In genomic region chr6:65155083-65155482, GRCh38 we compare ENCODE assay signal across 18 cellular contexts.
A peak's percentile ranks its signal among the peaks of the same experiment; 100 is the strongest.
DNase-seq lines count a peak whose midpoint lies in the region; ATAC-seq and TF ChIP-seq lines count a peak whose summit lies in the region.
"Had no signal": no experiment of that assay in that cellular context is flagged by ENCODE, and none has a peak within 500 bp of the region (broad histone marks: within the 10 kb centered on the region; RNA-seq: fewer than 3 reads in every experiment).

No MANE protein-coding gene starts in this region.

- H3K4me3 Mint-ChIP-seq in mesothelial cell of epicardium: no peak overlapping the region
- no peak overlapping the region for H3K4me3 Mint-ChIP-seq in type B pancreatic cell
- H3K4me3 Mint-ChIP-seq in CD4-positive, alpha-beta T cell: no peak overlapping the region
- H3K4me3 Mint-ChIP-seq: B cell; CD4-positive, CD25-positive, alpha-beta regulatory T cell; CD8-positive, alpha-beta memory T cell; GM23338; H9 had no signal

- no peak overlapping the region for H3K9ac ChIP-seq in SK-N-SH
- H3K9ac ChIP-seq: BLaER1 had no signal

- H3K27me3 ChIP-seq in SK-N-SH (ENCODE audit: insufficient read depth): no peaks in the 10 kb centered on the region
- H3K27me3 ChIP-seq in CD4-positive, alpha-beta T cell (ENCODE audit: control insufficient read depth, insufficient read depth, low read length): no peaks in the 10 kb centered on the region
- H3K27me3 ChIP-seq: BLaER1 had no signal

- peak overlapping the region; percentile 72 for H3K27ac Mint-ChIP-seq in mesothelial cell of epicardium
- peak overlapping the region; percentile 6 for H3K27ac Mint-ChIP-seq in type B pancreatic cell
- no peak overlapping the region for H3K27ac Mint-ChIP-seq in CD4-positive, alpha-beta T cell
- H3K27ac Mint-ChIP-seq: B cell; CD4-positive, CD25-positive, alpha-beta regulatory T cell; CD8-positive, alpha-beta memory T cell; GM23338; H9 had no signal

- no peak for TF ChIP-seq CTCF in SK-N-SH (IDR thresholded peaks at IDR 0.05)
- TF ChIP-seq CTCF in mesothelial cell of epicardium (IDR thresholded peaks at IDR 0.05; ENCODE audit: unreplicated experiment): no peak
- no peak for TF ChIP-seq CTCF in type B pancreatic cell (conservative IDR thresholded peaks at IDR 0.05)
- no peak for TF ChIP-seq CTCF in CD4-positive, alpha-beta T cell (IDR thresholded peaks at IDR 0.05)

- H3K4me2 ChIP-seq in SK-N-SH: no peak overlapping the region
- H3K4me2 ChIP-seq: BLaER1, GM23338 had no signal

- H4K20me1 ChIP-seq in SK-N-SH (ENCODE audit: insufficient read depth): no peaks in the 10 kb centered on the region
- H4K20me1 ChIP-seq: BLaER1 had no signal

- H3K27me3 Mint-ChIP-seq in mesothelial cell of epicardium (ENCODE audit: low read depth): no peaks in the 10 kb centered on the region
- H3K27me3 Mint-ChIP-seq in type B pancreatic cell: no peaks in the 10 kb centered on the region
- H3K27me3 Mint-ChIP-seq in CD4-positive, alpha-beta T cell: no peaks in the 10 kb centered on the region
- H3K27me3 Mint-ChIP-seq: B cell; CD4-positive, CD25-positive, alpha-beta regulatory T cell; CD8-positive, alpha-beta memory T cell had no signal

- ATAC-seq in SK-N-SH treated with all-trans-retinoic acid at 6 μM for 48 hours: no peak
- no peak for ATAC-seq in CD4-positive, alpha-beta T cell (ENCODE audit: poor library complexity)
- ATAC-seq: GM23338, HCT116 had no signal

- no peak overlapping the region for H3K4me3 ChIP-seq in SK-N-SH (ENCODE audit: low read depth in 2 of 2, low read length in 1 of 2)
- H3K4me3 ChIP-seq: BLaER1, GM23338 had no signal

- H3K36me3 Mint-ChIP-seq in mesothelial cell of epicardium (no peaks in the 10 kb centered on the region), type B pancreatic cell (no peaks in the 10 kb centered on the region)
- no peaks in the 10 kb centered on the region for H3K36me3 Mint-ChIP-seq in CD4-positive, alpha-beta T cell (ENCODE audit: low read depth)
- H3K36me3 Mint-ChIP-seq: CD4-positive, CD25-positive, alpha-beta regulatory T cell; CD8-positive, alpha-beta memory T cell had no signal

- H3K9me2 ChIP-seq in SK-N-SH: no peaks in the 10 kb centered on the region

- CTCF ChIA-PET in SK-N-SH (lab: Yijun Ruan, JAX): no interaction called here
- CTCF ChIA-PET in CD4-positive, alpha-beta T cell (lab: Charles Lee): no interaction called here

- H3K36me3 ChIP-seq in SK-N-SH (replicated peaks in 1 of 2; ENCODE audit: control insufficient read depth in 1 of 2, insufficient read depth in 2 of 2, low read length in 1 of 2): no peaks in the 10 kb centered on the region
- H3K36me3 ChIP-seq: BLaER1 had no signal

- no peaks in the 10 kb centered on the region for H3K79me2 ChIP-seq in SK-N-SH (ENCODE audit: insufficient read depth)

- intact Hi-C loops in CD4-positive, alpha-beta T cell (cut with DNase I, micrococcal nuclease): no loop called here

- DNase-seq in SK-N-SH: no peak
- DNase-seq in mesothelial cell of epicardium (ENCODE audit: low spot score in 2 of 2, unreplicated experiment in 2 of 2): no peak
- no peak for DNase-seq in type B pancreatic cell (ENCODE audit: extremely low spot score, unreplicated experiment)
- DNase-seq in CD4-positive, alpha-beta T cell: no peak
- DNase-seq in NCI-H524 (lab: John Stamatoyannopoulos, UW): no peak
- DNase-seq: CD4-positive, CD25-positive, alpha-beta regulatory T cell; CD8-positive, alpha-beta memory T cell; DMS53; DMS79 treated with DMSO at 0.1 percent for 48 hours; GF-D8; H9 had no signal

- no peak for TF ChIP-seq RAD21 in SK-N-SH (IDR thresholded peaks at IDR 0.05; ENCODE audit: low read length)

- POLR2A ChIA-PET in SK-N-SH (lab: Yijun Ruan, JAX): no interaction called here
- POLR2A ChIA-PET in CD4-positive, alpha-beta T cell (lab: Charles Lee): no interaction called here

- TF ChIP-seq EP300 in SK-N-SH (IDR thresholded peaks at IDR 0.05; ENCODE audit: borderline replicate concordance in 1 of 2, low read depth in 1 of 2, low read length in 1 of 2): no peak

- no peak overlapping the region for H2AFZ ChIP-seq in SK-N-SH (ENCODE audit: low read depth)
- H2AFZ ChIP-seq: GM23338 had no signal

- no peak overlapping the region for H3K27ac ChIP-seq in SK-N-SH (ENCODE audit: low read depth in 2 of 2, low read length in 1 of 2)
- H3K27ac ChIP-seq in CD4-positive, alpha-beta T cell (ENCODE audit: low read depth, low read length): no peak overlapping the region
- H3K27ac ChIP-seq: 22Rv1, BLaER1, C4-2B had no signal

- no peaks in the 10 kb centered on the region for H3F3A ChIP-seq in SK-N-SH (replicated peaks; ENCODE audit: insufficient read depth)

- H3K9me3 Mint-ChIP-seq in mesothelial cell of epicardium (peaks cover 10% of the 10 kb centered on the region), type B pancreatic cell (no peaks in the 10 kb centered on the region)
- H3K9me3 Mint-ChIP-seq in CD4-positive, alpha-beta T cell: peaks cover 6% of the 10 kb centered on the region
- H3K9me3 Mint-ChIP-seq: GM23338 had no signal

- H3K4me1 Mint-ChIP-seq in mesothelial cell of epicardium (peaks cover 37% of the 10 kb centered on the region), type B pancreatic cell (ENCODE audit: unreplicated experiment) (no peaks in the 10 kb centered on the region)
- H3K4me1 Mint-ChIP-seq in CD4-positive, alpha-beta T cell (ENCODE audit: low read depth): no peaks in the 10 kb centered on the region
- H3K4me1 Mint-ChIP-seq: B cell; CD4-positive, CD25-positive, alpha-beta regulatory T cell; CD8-positive, alpha-beta memory T cell; GM23338; H9 had no signal

- WGBS in SK-N-SH (ENCODE audit: low lambda C conversion rate): 28% methylated on average over 1 of the region's 1 CpG

- no peaks in the 10 kb centered on the region for H3K9me3 ChIP-seq in SK-N-SH
- H3K9me3 ChIP-seq in CD4-positive, alpha-beta T cell (ENCODE audit: control insufficient read depth, low read length): no peaks in the 10 kb centered on the region
- H3K9me3 ChIP-seq: BLaER1 had no signal

- H3K4me1 ChIP-seq in SK-N-SH (ENCODE audit: control insufficient read depth in 1 of 2, insufficient read depth in 2 of 2, low read depth in 1 of 2, low read length in 1 of 2): no peaks in the 10 kb centered on the region
- H3K4me1 ChIP-seq: BLaER1 had no signal

TF ChIP-seq in SK-N-SH treated with all-trans-retinoic acid at 6 μM for 48 hours, 23 proteins besides CTCF, POLR2A, EP300 and RAD21:
- peak; percentile 76 for TF ChIP-seq ISL1 (CRISPR knock-in tag; IDR thresholded peaks at IDR 0.05)
- TF ChIP-seq OSR1 (CRISPR knock-in tag; IDR thresholded peaks at IDR 0.05): no peak

TF ChIP-seq in SK-N-SH, 30 proteins besides CTCF, POLR2A, EP300 and RAD21:
- no peak for TF ChIP-seq FOXJ3 (CRISPR knock-in tag; IDR thresholded peaks at IDR 0.05)
- TF ChIP-seq MAX (IDR thresholded peaks at IDR 0.05; ENCODE audit: low read depth): no peak
- TF ChIP-seq FOSL2 (IDR thresholded peaks at IDR 0.05; ENCODE audit: borderline replicate concordance, low read depth): no peak
- TF ChIP-seq GATA2 (CRISPR knock-in tag; IDR thresholded peaks at IDR 0.05): no peak
- TF ChIP-seq RCOR1 (IDR thresholded peaks at IDR 0.05; ENCODE audit: low read length): no peak
- TF ChIP-seq, protein P1, sequence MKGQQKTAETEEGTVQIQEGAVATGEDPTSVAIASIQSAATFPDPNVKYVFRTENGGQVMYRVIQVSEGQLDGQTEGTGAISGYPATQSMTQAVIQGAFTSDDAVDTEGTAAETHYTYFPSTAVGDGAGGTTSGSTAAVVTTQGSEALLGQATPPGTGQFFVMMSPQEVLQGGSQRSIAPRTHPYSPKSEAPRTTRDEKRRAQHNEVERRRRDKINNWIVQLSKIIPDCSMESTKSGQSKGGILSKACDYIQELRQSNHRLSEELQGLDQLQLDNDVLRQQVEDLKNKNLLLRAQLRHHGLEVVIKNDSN (IDR thresholded peaks at IDR 0.05; ENCODE audit: borderline replicate concordance, low read depth): no peak
- TF ChIP-seq MEF2A (IDR thresholded peaks at IDR 0.05; ENCODE audit: borderline replicate concordance, low read depth): no peak
- TF ChIP-seq SIN3A (IDR thresholded peaks at IDR 0.05; ENCODE audit: borderline replicate concordance, low read depth, low read length): no peak
- no peak for TF ChIP-seq CHD2 (IDR thresholded peaks at IDR 0.05; ENCODE audit: low read length, partially characterized antibody)
- no peak for TF ChIP-seq NFIC (IDR thresholded peaks at IDR 0.05; ENCODE audit: borderline replicate concordance)
- TF ChIP-seq ELF1 (IDR thresholded peaks at IDR 0.05): no peak
- no peak for TF ChIP-seq TAF1 (IDR thresholded peaks at IDR 0.05; ENCODE audit: borderline replicate concordance, low read depth, low read length)
- TF ChIP-seq SMC3 (IDR thresholded peaks at IDR 0.05; ENCODE audit: low read depth, low read length): no peak
- TF ChIP-seq, protein P2, sequence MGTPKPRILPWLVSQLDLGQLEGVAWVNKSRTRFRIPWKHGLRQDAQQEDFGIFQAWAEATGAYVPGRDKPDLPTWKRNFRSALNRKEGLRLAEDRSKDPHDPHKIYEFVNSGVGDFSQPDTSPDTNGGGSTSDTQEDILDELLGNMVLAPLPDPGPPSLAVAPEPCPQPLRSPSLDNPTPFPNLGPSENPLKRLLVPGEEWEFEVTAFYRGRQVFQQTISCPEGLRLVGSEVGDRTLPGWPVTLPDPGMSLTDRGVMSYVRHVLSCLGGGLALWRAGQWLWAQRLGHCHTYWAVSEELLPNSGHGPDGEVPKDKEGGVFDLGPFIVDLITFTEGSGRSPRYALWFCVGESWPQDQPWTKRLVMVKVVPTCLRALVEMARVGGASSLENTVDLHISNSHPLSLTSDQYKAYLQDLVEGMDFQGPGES (IDR thresholded peaks at IDR 0.05; ENCODE audit: low read depth, low read length): no peak
- TF ChIP-seq, protein P3, sequence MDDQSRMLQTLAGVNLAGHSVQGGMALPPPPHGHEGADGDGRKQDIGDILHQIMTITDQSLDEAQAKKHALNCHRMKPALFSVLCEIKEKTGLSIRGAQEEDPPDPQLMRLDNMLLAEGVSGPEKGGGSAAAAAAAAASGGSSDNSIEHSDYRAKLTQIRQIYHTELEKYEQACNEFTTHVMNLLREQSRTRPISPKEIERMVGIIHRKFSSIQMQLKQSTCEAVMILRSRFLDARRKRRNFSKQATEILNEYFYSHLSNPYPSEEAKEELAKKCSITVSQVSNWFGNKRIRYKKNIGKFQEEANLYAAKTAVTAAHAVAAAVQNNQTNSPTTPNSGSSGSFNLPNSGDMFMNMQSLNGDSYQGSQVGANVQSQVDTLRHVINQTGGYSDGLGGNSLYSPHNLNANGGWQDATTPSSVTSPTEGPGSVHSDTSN (IDR thresholded peaks at IDR 0.05): no peak
TF ChIP-seq in SK-N-SH: peak in this region for 0.
